In the genomic region with DNA sequence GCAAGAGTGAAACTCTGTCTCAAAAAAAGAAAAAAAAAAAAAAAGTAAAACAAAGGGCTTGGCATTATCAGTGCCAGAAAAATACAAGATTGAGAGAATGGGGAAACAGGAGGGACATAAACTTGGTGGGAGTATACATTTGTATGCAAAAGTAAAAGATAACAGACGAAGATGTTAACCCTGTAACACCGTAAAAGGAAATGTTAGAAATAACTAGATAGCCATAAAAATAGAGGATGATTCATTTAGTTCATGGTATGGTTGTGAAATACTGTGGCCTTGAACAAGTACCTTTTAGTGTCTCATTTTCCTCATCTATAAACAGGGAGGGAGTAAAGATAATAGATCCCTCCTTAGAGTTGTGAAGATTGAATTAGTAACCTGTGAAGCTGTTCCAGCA, we compare ENCODE assay signal across 10 cellular contexts. TPM values are rescaled to one million over a fixed set of nuclear protein-coding genes. Genes with fewer than 3 reads are reported as not detected.
A peak's percentile ranks its signal among the peaks of the same experiment; 100 is the strongest.
DNase-seq lines count a peak whose midpoint lies in the region; ATAC-seq, FAIRE-seq and TF ChIP-seq lines count a peak whose summit lies in the region.
"Had no signal": no experiment of that assay in that cellular context is flagged by ENCODE, and none has a peak within 500 bp of the region (broad histone marks: within the 10 kb centered on the region; RNA-seq: fewer than 3 reads in every experiment).

No MANE protein-coding gene starts in this region.

- no peak overlapping the region for H3K4me3 ChIP-seq in CD4-positive, alpha-beta memory T cell (ENCODE audit: low read length in 2 of 2)
- no peak overlapping the region for H3K4me3 ChIP-seq in pancreas

- H3K4me3 Mint-ChIP-seq in CD4-positive, alpha-beta memory T cell, result peak overlapping the region in 4 of 8 donors; percentile 22 to 43 (median 31)
- H3K4me3 Mint-ChIP-seq in activated CD8-positive, alpha-beta T cell treated with anti-CD3 and anti-CD28 coated beads, Interleukin-2, amount 10 ng/mL, durations not matched to agents 7 days and 5 days, result no peak overlapping the region
- no peak overlapping the region for H3K4me3 Mint-ChIP-seq in Calu3 (ENCODE audit: low read depth, unreplicated experiment)

- POLR2A ChIA-PET in CD4-positive, alpha-beta memory T cell (lab: Charles Lee; ENCODE audit: partially characterized antibody), result no interaction called here
- POLR2A ChIA-PET in activated CD8-positive, alpha-beta T cell treated with anti-CD3 and anti-CD28 coated beads, Interleukin-2, amount 10 ng/mL, durations not matched to agents 7 days and 5 days (lab: Charles Lee), result no interaction called here

- peaks cover 15 to 47% of the 10 kb centered on the region in 2 donors for H3K36me3 Mint-ChIP-seq in CD4-positive, alpha-beta memory T cell
- H3K36me3 Mint-ChIP-seq in activated CD8-positive, alpha-beta T cell treated with anti-CD3 and anti-CD28 coated beads, Interleukin-2, amount 10 ng/mL, durations not matched to agents 7 days and 5 days (ENCODE audit: low read depth), result peaks cover 51% of the 10 kb centered on the region
- peaks cover 87% of the 10 kb centered on the region for H3K36me3 Mint-ChIP-seq in Calu3 (ENCODE audit: insufficient read depth, unreplicated experiment)

- H3K27ac Mint-ChIP-seq in CD4-positive, alpha-beta memory T cell, result peak overlapping the region in 4 of 7 donors; percentile 39 to 83 (median 49)
- peak overlapping the region; percentile 39 for H3K27ac Mint-ChIP-seq in activated CD8-positive, alpha-beta T cell treated with anti-CD3 and anti-CD28 coated beads, Interleukin-2, amount 10 ng/mL, durations not matched to agents 7 days and 5 days
- H3K27ac Mint-ChIP-seq in Calu3 (ENCODE audit: unreplicated experiment), result no peak overlapping the region

- no peak overlapping the region for H3K27ac ChIP-seq in CD4-positive, alpha-beta memory T cell (ENCODE audit: low read depth, low read length)
- no peak overlapping the region for H3K27ac ChIP-seq in pancreas
- H3K27ac ChIP-seq: KMS-11 had no signal

- H3K9me3 ChIP-seq in CD4-positive, alpha-beta memory T cell (ENCODE audit: control insufficient read depth in 1 of 2, low read length in 2 of 2), result no peaks in the 10 kb centered on the region
- H3K9me3 ChIP-seq in pancreas, result no peaks in the 10 kb centered on the region

- CTCF ChIA-PET in CD4-positive, alpha-beta memory T cell (lab: Charles Lee; ENCODE audit: partially characterized antibody), result interaction anchor here (0.5 kb wide), 1 partner anchor 117 kb away, joined by 3 read pairs; no protein-coding TSS in a partner anchor
- CTCF ChIA-PET in activated CD8-positive, alpha-beta T cell treated with anti-CD3 and anti-CD28 coated beads, Interleukin-2, amount 10 ng/mL, durations not matched to agents 7 days and 5 days (lab: Charles Lee), result no interaction called here
- CTCF ChIA-PET in Calu3 (lab: Charles Lee), result interaction anchor here (0.6 kb wide), 1 partner anchor 227 kb away, joined by 3 read pairs; no protein-coding TSS in a partner anchor

- TF ChIP-seq CTCF in pancreas (IDR thresholded peaks at IDR 0.05) (no peak), Calu3 (IDR thresholded peaks at IDR 0.05; ENCODE audit: unreplicated experiment) (no peak)

- no TSS peak for BruUV-seq in Calu3 (replicated peaks; lab: Mats Ljungman, UMichigan)

- peaks cover 32 to 68% (median 53%) of the 10 kb centered on the region in 4 donors for H3K4me1 Mint-ChIP-seq in CD4-positive, alpha-beta memory T cell
- peaks cover 41% of the 10 kb centered on the region for H3K4me1 Mint-ChIP-seq in activated CD8-positive, alpha-beta T cell treated with anti-CD3 and anti-CD28 coated beads, Interleukin-2, amount 10 ng/mL, durations not matched to agents 7 days and 5 days (ENCODE audit: low read depth)
- H3K4me1 Mint-ChIP-seq in Calu3 (ENCODE audit: low read depth, unreplicated experiment), result peaks cover 44% of the 10 kb centered on the region

- no peaks in the 10 kb centered on the region for H3K27me3 Mint-ChIP-seq in CD4-positive, alpha-beta memory T cell
- no peaks in the 10 kb centered on the region for H3K27me3 Mint-ChIP-seq in activated CD8-positive, alpha-beta T cell treated with anti-CD3 and anti-CD28 coated beads, Interleukin-2, amount 10 ng/mL, durations not matched to agents 7 days and 5 days (ENCODE audit: low read depth)
- H3K27me3 Mint-ChIP-seq in Calu3 (ENCODE audit: unreplicated experiment), result no peaks in the 10 kb centered on the region

- intact Hi-C loops in CD4-positive, alpha-beta memory T cell (cut with micrococcal nuclease), result no loop called here
- intact Hi-C loops in left colon (cut with DNase I, micrococcal nuclease) (no loop called here), pancreas (cut with DNase I) (no loop called here), Calu3 (cut with micrococcal nuclease; ENCODE audit: unreplicated experiment) (no loop called here)

- ATAC-seq in HG02870 (IDR thresholded peaks at IDR 0.05; ENCODE audit: unreplicated experiment), result peak; percentile 61
- ATAC-seq in activated CD8-positive, alpha-beta T cell treated with anti-CD3 and anti-CD28 coated beads, Interleukin-2, amount 10 ng/mL, durations not matched to agents 7 days and 5 days, result no peak
- ATAC-seq in left colon, result peak; percentile 63
- no peak for ATAC-seq in GM21515 (IDR thresholded peaks at IDR 0.05; ENCODE audit: unreplicated experiment)
- no peak for ATAC-seq in pancreas
- ATAC-seq in GM21786 (IDR thresholded peaks at IDR 0.05; ENCODE audit: unreplicated experiment), result no peak

- DNase-seq in CD4-positive, alpha-beta memory T cell, result no peak
- no peak for DNase-seq in activated CD8-positive, alpha-beta T cell treated with anti-CD3 and anti-CD28 coated beads, Interleukin-2, amount 10 ng/mL, durations not matched to agents 7 days and 5 days
- DNase-seq in left colon (no peak), pancreas (no peak), Calu3 (no peak)
- DNase-seq: activated CD4-positive, alpha-beta T cell treated with anti-CD3 and anti-CD28 coated beads for 4 hours had no signal

- H3K36me3 ChIP-seq in CD4-positive, alpha-beta memory T cell (ENCODE audit: insufficient read depth, low read length), result no peaks in the 10 kb centered on the region
- peaks cover 0 to 10% (median 0%) of the 10 kb centered on the region in 3 donors for H3K36me3 ChIP-seq in pancreas

- H3K4me1 ChIP-seq in CD4-positive, alpha-beta memory T cell (ENCODE audit: insufficient read depth, low read length), result peaks cover 65% of the 10 kb centered on the region
- H3K4me1 ChIP-seq in pancreas, result peaks cover 0 to 22% (median 0%) of the 10 kb centered on the region in 3 donors

- no peak for FAIRE-seq in pancreas (lab: Jason Lieb, UNC)

- H3K9me3 Mint-ChIP-seq in CD4-positive, alpha-beta memory T cell, result no peaks in the 10 kb centered on the region
- no peaks in the 10 kb centered on the region for H3K9me3 Mint-ChIP-seq in activated CD8-positive, alpha-beta T cell treated with anti-CD3 and anti-CD28 coated beads, Interleukin-2, amount 10 ng/mL, durations not matched to agents 7 days and 5 days (ENCODE audit: insufficient read depth)
- H3K9me3 Mint-ChIP-seq in Calu3 (ENCODE audit: low read depth, unreplicated experiment), result no peaks in the 10 kb centered on the region

- whole genome bisulfite sequencing in pancreas, 2 donors, result 79 to 86% methylated on average over 2 of the region's 2 CpGs

- no peaks in the 10 kb centered on the region for H3K27me3 ChIP-seq in CD4-positive, alpha-beta memory T cell (ENCODE audit: insufficient read depth, low read length)
- H3K27me3 ChIP-seq in pancreas, result no peaks in the 10 kb centered on the region

RNA-seq across cellular contexts. Expression of gene ATP2A2, which starts 33.3 kb away (rescaled TPM):
- total RNA-seq in CD4-positive, alpha-beta memory T cell, result 10 to 100 TPM; 90.4 to 91.0 TPM
- 1 to 10 TPM; 1.8 to 5.5 TPM for polyA plus RNA-seq in CD4-positive, alpha-beta memory T cell
- total RNA-seq in activated CD8-positive, alpha-beta T cell treated with anti-CD3 and anti-CD28 coated beads, Interleukin-2, amount 10 ng/mL, durations not matched to agents 7 days and 5 days, result 100 to 1,000 TPM; 130 to 132 TPM
- 100 to 1,000 TPM; 248 to 279 TPM for total RNA-seq in left colon
- 10 to 100 TPM; 35.0 to 79.7 (median 60.3) TPM for total RNA-seq in pancreas
- polyA plus RNA-seq in pancreas, result 10 to 100 TPM; 16.3 to 36.7 TPM
- total RNA-seq in Calu3 (2022), result 388 and 437 TPM in 2 replicates

Comparison
In these comparisons a context has a peak if more than half of its experiments do, and no peak if none do; other contexts are left out.
1. ATAC-seq: peak in HG02870 (single experiment) and left colon (single experiment); none in activated CD8-positive, alpha-beta T cell treated with anti-CD3 and anti-CD28 coated beads, Interleukin-2, amount 10 ng/mL, durations not matched to agents 7 days and 5 days (single experiment), GM21515 (single experiment), pancreas (0 of 4) and GM21786 (single experiment).